ENCODE assay signal across 8 cellular contexts in the genomic region with DNA sequence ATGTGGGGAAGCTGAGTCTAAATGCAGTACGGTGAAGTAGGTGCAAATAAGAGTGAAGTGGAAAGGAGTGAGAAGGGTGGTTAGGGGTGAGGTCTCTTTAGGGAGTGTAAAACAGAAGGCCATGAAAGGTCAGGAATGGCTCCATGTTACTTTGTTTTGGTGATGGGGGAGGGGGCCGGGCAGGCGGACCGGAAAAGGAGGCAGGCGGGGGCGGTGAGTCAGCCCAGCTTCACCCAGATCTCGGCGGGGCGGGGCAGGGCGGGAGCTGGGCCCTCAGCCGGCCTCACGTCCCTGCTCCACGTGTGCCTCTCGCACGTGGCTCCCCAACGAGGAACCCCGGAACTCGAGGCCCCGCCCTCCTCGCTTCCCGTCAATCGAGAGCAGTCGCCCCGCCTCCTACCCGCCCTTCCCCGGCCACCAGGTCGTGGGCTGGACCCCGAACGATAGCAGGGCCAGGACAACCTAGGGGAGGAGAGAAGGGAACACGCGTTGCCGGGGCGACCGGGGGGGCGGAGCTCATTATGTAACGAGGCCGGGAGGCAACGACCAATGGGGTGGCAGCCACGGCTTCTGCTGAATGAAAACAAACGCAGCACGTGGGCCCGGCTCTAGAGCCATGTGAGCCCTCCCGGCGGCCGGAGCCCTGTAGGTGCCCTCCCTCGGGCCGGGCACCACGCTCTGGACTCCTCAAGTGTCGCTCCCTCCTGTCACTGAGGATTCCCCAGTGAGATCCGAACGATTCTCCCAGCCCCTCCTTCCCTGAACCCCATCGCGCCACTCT. TPM values are rescaled to one million over a fixed set of nuclear protein-coding genes. Genes with fewer than 3 reads are reported as not detected.
DNase-seq lines count a peak whose midpoint lies in the region; ATAC-seq, FAIRE-seq and TF ChIP-seq lines count a peak whose summit lies in the region.

No MANE protein-coding gene starts in this region.

- no peak for FAIRE-seq in H54 (lab: Jason Lieb, UNC)

- TF ChIP-seq CTCF in DOHH2 (IDR thresholded peaks at IDR 0.05; ENCODE audit: low read depth, low read length, poor library complexity, severe bottlenecking) (no peak), fibroblast of pulmonary artery (IDR thresholded peaks at IDR 0.05; ENCODE audit: low read length, missing control alignments) (no peak), nephron progenitor cell (IDR thresholded peaks at IDR 0.05) (no peak)

- no peaks in the 10 kb centered on the region for H3K9me3 ChIP-seq in DOHH2 (ENCODE audit: control insufficient read depth, insufficient read depth, low read length)

- H3K4me1 ChIP-seq in DOHH2 (ENCODE audit: control insufficient read depth, low read length) = peaks cover 64% of the 10 kb centered on the region

- peak; percentile 64 for ATAC-seq in stimulated activated naive CD8-positive, alpha-beta T cell treated with anti-CD3 and anti-CD28 coated beads, Interleukin-15, Interleukin-2, amounts not matched to agents 100 U/mL and 50 U/mL, for 24 hours

- H3K9me2 ChIP-seq in DOHH2 (replicated peaks; ENCODE audit: control insufficient read depth, low read length) = no peaks in the 10 kb centered on the region

- peaks cover 16% of the 10 kb centered on the region for H3K27me3 ChIP-seq in DOHH2 (ENCODE audit: control insufficient read depth, low read length)

- peak overlapping the region; percentile 74 for H3K4me3 ChIP-seq in DOHH2 (ENCODE audit: low read length)
- peak overlapping the region; percentile 89 for H3K4me3 ChIP-seq in fibroblast of pulmonary artery (replicated peaks; ENCODE audit: low read depth, low read length)

- no peaks in the 10 kb centered on the region for H3K9me3 Mint-ChIP-seq in nephron progenitor cell

- H3K27ac ChIP-seq in DOHH2 (ENCODE audit: low read depth, low read length) = peak overlapping the region; percentile 42

- TF ChIP-seq POLR2A in H54 (IDR thresholded peaks at IDR 0.05; ENCODE audit: low read depth, low read length) = 0 out of 2 replicates have a peak, but pooled peaks have one; percentile 47

- peaks cover 8% of the 10 kb centered on the region for H3K27me3 Mint-ChIP-seq in nephron progenitor cell (ENCODE audit: low read depth, poor library complexity)

- peaks cover 21% of the 10 kb centered on the region for H3K36me3 Mint-ChIP-seq in nephron progenitor cell (ENCODE audit: low read depth)

- no peaks in the 10 kb centered on the region for H3K79me2 ChIP-seq in DOHH2 (ENCODE audit: control insufficient read depth, low read length)

- H3K27ac Mint-ChIP-seq in nephron progenitor cell = peak overlapping the region; percentile 15

- H3K4me1 Mint-ChIP-seq in nephron progenitor cell = peaks cover 79% of the 10 kb centered on the region

- peaks cover 19% of the 10 kb centered on the region for H3K36me3 ChIP-seq in DOHH2 (ENCODE audit: control insufficient read depth, low read length)

- H4K20me1 ChIP-seq in DOHH2 (ENCODE audit: control insufficient read depth, insufficient read depth, low read depth, low read length) = no peaks in the 10 kb centered on the region

- H3K4me2 ChIP-seq in DOHH2 (ENCODE audit: low read length) = peak overlapping the region; percentile 92

- DNase-seq in H54 (ENCODE audit: insufficient read length, low spot score) (peak; percentile 95), M059J (ENCODE audit: low read depth) (peak; percentile 99), SHP77 (lab: John Stamatoyannopoulos, UW) (peak; percentile 92 to 98), fibroblast of pulmonary artery (ENCODE audit: low read depth) (peak; percentile 99), nephron progenitor cell (peak; percentile 94)
- DNase-seq in activated effector memory CD4-positive, alpha-beta T cell treated with anti-CD3 and anti-CD28 coated beads, Interleukin-2, amount 50 U/mL, for 16 hours = peak; percentile 100
- DNase-seq in stimulated activated naive CD8-positive, alpha-beta T cell treated with anti-CD3 and anti-CD28 coated beads, Interleukin-15, Interleukin-2, amounts not matched to agents 100 U/mL and 50 U/mL, for 24 hours = peak; percentile 99

- H3F3A ChIP-seq in DOHH2 (ENCODE audit: control insufficient read depth, insufficient read depth) = no peaks in the 10 kb centered on the region

- peak overlapping the region; percentile 89 for H3K4me3 Mint-ChIP-seq in nephron progenitor cell

RNA-seq across cellular contexts. Expression of a gene that starts 1.4 kb away (rescaled TPM):
- 5.7 and 6.3 TPM in 2 replicates for total RNA-seq in M059J (2014; rRNA removed; shearing (Covaris generic))

RNA-seq across cellular contexts. Expression of a gene that starts 22.7 kb away (rescaled TPM):
- 33.2 and 61.3 TPM in 2 replicates for total RNA-seq in M059J (2014; rRNA removed; shearing (Covaris generic))

RNA-seq across cellular contexts. Expression of a gene that starts 36.3 kb away (rescaled TPM):
- 19.2 and 26.7 TPM in 2 replicates for total RNA-seq in M059J (2014; rRNA removed; shearing (Covaris generic))

RNA-seq across cellular contexts. Expression of a gene that starts 41.3 kb away (rescaled TPM):
- 23.5 and 28.2 TPM in 2 replicates for total RNA-seq in M059J (2014; rRNA removed; shearing (Covaris generic))

RNA-seq across cellular contexts. Expression of a gene that starts 44.8 kb away (rescaled TPM):
- total RNA-seq in M059J (2014; rRNA removed; shearing (Covaris generic)) = 25.9 and 29.1 TPM in 2 replicates

Comparison
In these comparisons a context has a peak if more than half of its experiments do, and no peak if none do; other contexts are left out.
1. Peak in every context shown above with its lines: DNase-seq, ATAC-seq, H3K4me3 ChIP-seq and H3K27ac ChIP-seq.